24 cellular contexts compared by ENCODE assay signal in the genomic region with DNA sequence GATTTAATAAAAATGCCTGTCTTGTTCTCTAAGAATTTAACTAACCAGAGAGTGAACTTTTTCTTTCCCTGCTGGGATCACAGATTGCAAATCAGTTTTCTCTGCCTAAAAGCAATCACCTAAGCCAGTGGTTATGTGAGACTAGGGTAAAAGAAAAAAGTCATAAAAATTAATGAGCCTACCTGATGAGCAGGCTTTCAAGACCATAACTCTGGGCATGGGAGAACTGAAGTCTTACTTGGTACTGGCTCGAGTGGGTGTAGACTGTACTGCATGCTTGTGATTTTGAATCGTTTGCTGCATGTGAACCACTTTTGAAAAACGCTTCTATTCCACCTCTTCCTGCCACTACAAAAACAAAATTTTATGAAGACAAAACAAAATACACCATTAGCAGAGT.
"Had no signal": no experiment of that assay in that cellular context is flagged by ENCODE, and none has a peak within 500 bp of the region (broad histone marks: within the 10 kb centered on the region; RNA-seq: fewer than 3 reads in every experiment).

No MANE protein-coding gene starts in this region.

- H3K36me3 ChIP-seq: ascending aorta, cardiac muscle cell, MG63 had no signal

- H3K9me3 ChIP-seq: ascending aorta, body of pancreas, MG63 had no signal

- H3K27me3 ChIP-seq: ascending aorta, body of pancreas, cardiac muscle cell, MG63 had no signal

- DNase-seq: activated CD4-positive, alpha-beta T cell treated with anti-CD3 and anti-CD28 coated beads for 48 hours; activated CD4-positive, alpha-beta T cell treated with anti-CD3 and anti-CD28 coated beads, Interleukin-2, amount 50 U/mL, for 4 hours; activated CD4-positive, CD25-positive, alpha-beta regulatory T cell treated with anti-CD3 and anti-CD28 coated beads, Interleukin-2, amount 50 U/mL, for 72 hours; activated CD8-positive, alpha-beta T cell treated with anti-CD3 and anti-CD28 coated beads, Interleukin-2, amount 10 ng/mL, durations not matched to agents 7 days and 5 days; activated effector memory CD4-positive, alpha-beta T cell treated with Interleukin-2 at 50 U/mL for 16 hours; activated naive CD4-positive, alpha-beta T cell; activated T-cell treated with anti-CD3 and anti-CD28 coated beads, Interleukin-2, amount 50 U/mL, for 24 hours; body of pancreas; MG63; MV-4-11; NCI-H1105; NCI-H1436; NCI-H1694 treated with DMSO at 0.1 percent for 48 hours; NCI-H2081; NCI-H2171 treated with DMSO at 0.1 percent for 48 hours; NCI-H226; NCI-H526; PC-3; SHP77 treated with DMSO at 0.1 percent for 48 hours; T-helper 17 cell; T-helper 9 cell had no signal

- H3K4me1 ChIP-seq: ascending aorta, body of pancreas had no signal

- H3K27ac ChIP-seq: ascending aorta, body of pancreas, cardiac muscle cell had no signal

- FAIRE-seq: RCC 7860 had no signal

- H3K4me3 ChIP-seq: ascending aorta, body of pancreas, cardiac muscle cell, MG63 had no signal
